8 cellular contexts compared by ENCODE assay signal in genomic region chr17:75109047-75109406, GRCh38. TPM values are rescaled to one million over a fixed set of nuclear protein-coding genes. Genes with fewer than 3 reads are reported as not detected.
DNase-seq lines count a peak whose midpoint lies in the region; ATAC-seq, FAIRE-seq and TF ChIP-seq lines count a peak whose summit lies in the region.

No MANE protein-coding gene starts in this region.

- no peak for TF ChIP-seq EP300 in K562 (IDR thresholded peaks at IDR 0.05; ENCODE audit: low read length)

- H3K9me1 ChIP-seq in K562 (ENCODE audit: control insufficient read depth, insufficient read depth, low read length) = no peaks in the 10 kb centered on the region

- no peaks in the 10 kb centered on the region for H3K36me3 ChIP-seq in left ventricle myocardium inferior
- H3K36me3 ChIP-seq in K562 (ENCODE audit: control insufficient read depth, insufficient read depth, low read length) = peaks cover 9% of the 10 kb centered on the region; the same call in 2 of the 3 replicates
- H3K36me3 ChIP-seq in mesodermal cell (ENCODE audit: control insufficient read depth, insufficient read depth, low read length) = peaks cover 10% of the 10 kb centered on the region

- H3K4me3 ChIP-seq in left ventricle myocardium inferior = peak overlapping the region; percentile 80
- H3K4me3 ChIP-seq in K562 = peak overlapping the region; percentile 71
- peak overlapping the region; percentile 63 for H3K4me3 ChIP-seq in mesodermal cell (ENCODE audit: extremely low read depth, insufficient read depth, low read length, poor library complexity, severe bottlenecking)

- H3K4me2 ChIP-seq in K562 (ENCODE audit: insufficient read depth, low read length) = peak overlapping the region; percentile 98

- FAIRE-seq in K562 (lab: Jason Lieb, UNC) = no peak

- ATAC-seq in Right ventricle myocardium inferior (no peak), K562 (no peak), HG03565 (IDR thresholded peaks at IDR 0.05; ENCODE audit: unreplicated experiment) (no peak)

- no peaks in the 10 kb centered on the region for H4K20me1 ChIP-seq in K562 (replicated peaks; ENCODE audit: control insufficient read depth, insufficient read depth, low read length)

- DNase-seq in left ventricle myocardium inferior (no peak), Right ventricle myocardium inferior (ENCODE audit: missing footprints) (no peak), K562 (ENCODE audit: extremely low read depth in 1 of 4, low spot score in 3 of 4) (no peak), NCI-H526 (lab: John Stamatoyannopoulos, UW) (no peak), cortex of kidney (lab: John Stamatoyannopoulos, UW) (no peak), HCEC 1CT (no peak)

- CTCF ChIA-PET in K562 (lab: Yijun Ruan, JAX; ENCODE audit: low intra/inter-chr PET ratio) = no interaction called here

- H3K27ac ChIP-seq in left ventricle myocardium inferior (replicated peaks) (no peak overlapping the region), K562 (ENCODE audit: extremely low read depth, low read depth, low read length) (no peak overlapping the region), mesodermal cell (ENCODE audit: low read depth, low read length, severe bottlenecking) (no peak overlapping the region)

- no peak for TF ChIP-seq RAD21 in K562 (CRISPR knock-in tag; conservative IDR thresholded peaks at IDR 0.05 in 1 of 2, IDR thresholded peaks at IDR 0.05 in 1 of 2)

- in situ Hi-C loops in K562 (cut with MboI) = no loop called here

- no peak for TF ChIP-seq POLR2A in K562 (conservative IDR thresholded peaks at IDR 0.05)

- peak overlapping the region; percentile 94 for H2AFZ ChIP-seq in K562 (ENCODE audit: low read depth, low read length)

- H3K9ac ChIP-seq in K562 (ENCODE audit: insufficient read depth in 1 of 2, low read depth in 2 of 2, low read length in 2 of 2) = peak overlapping the region; percentile 84 to 99; a peak in 3 of 4 replicates

- BruUV-seq in K562 (replicated peaks; lab: Mats Ljungman, UMichigan) = no TSS peak

- TF ChIP-seq CTCF in left ventricle myocardium inferior (IDR thresholded peaks at IDR 0.05; ENCODE audit: borderline replicate concordance) (no peak), K562 (IDR thresholded peaks at IDR 0.05 in 2 of 3, conservative IDR thresholded peaks at IDR 0.05 in 1 of 3; ENCODE audit: insufficient read depth in 2 of 3, low read depth in 1 of 3, low read length in 3 of 3) (no peak)

- peaks cover 29% of the 10 kb centered on the region for H3K79me2 ChIP-seq in K562 (ENCODE audit: control insufficient read depth, insufficient read depth, low read length)

- intact Hi-C loops in left ventricle myocardium inferior (cut with micrococcal nuclease) (no loop called here), Right ventricle myocardium inferior (cut with DNase I) (loop anchor here (5.0 kb wide), 1 partner anchor 147 kb away; no protein-coding TSS in a partner anchor), K562 (cut with micrococcal nuclease) (loop anchor here (5.0 kb wide), 1 partner anchor 37 kb away; no protein-coding TSS in a partner anchor)

- WGBS in K562 (ENCODE audit: insufficient coverage, low coverage, missing lambda C conversion rate) = 56% methylated on average over 17 of the region's 22 CpGs
- 26 to 37% methylated on average over 20 to 21 of the region's 22 CpGs for WGBS in mesodermal cell (ENCODE audit: insufficient coverage in 2 of 2), 2 experiments

- no peaks in the 10 kb centered on the region for H3K27me3 ChIP-seq in left ventricle myocardium inferior (ENCODE audit: low read depth)
- no peaks in the 10 kb centered on the region for H3K27me3 ChIP-seq in K562 (ENCODE audit: control insufficient read depth in 2 of 2, insufficient read depth in 2 of 2, low read length in 2 of 2)

- H3K9me3 ChIP-seq in left ventricle myocardium inferior (replicated peaks) = no peaks in the 10 kb centered on the region
- H3K9me3 ChIP-seq in K562 (replicated peaks; ENCODE audit: control insufficient read depth, insufficient read depth, low read depth, low read length) = no peaks in the 10 kb centered on the region
- H3K9me3 ChIP-seq in mesodermal cell (ENCODE audit: control insufficient read depth, low read length) = no peaks in the 10 kb centered on the region

- POLR2A ChIA-PET in K562 (lab: Yijun Ruan, JAX) = interaction anchor here (0.6 to 3.9 kb wide), 15 partner anchors 10 to 204 kb away, joined by 3 to 38 read pairs (median 3); no protein-coding TSS in a partner anchor

- peaks cover 45% of the 10 kb centered on the region for H3K4me1 ChIP-seq in left ventricle myocardium inferior
- H3K4me1 ChIP-seq in K562 (replicated peaks in 1 of 2; ENCODE audit: control insufficient read depth in 2 of 2, insufficient read depth in 2 of 2, low read length in 2 of 2) = peaks cover 5 to 28% of the 10 kb centered on the region in 2 experiments; a peak in 4 of 5 replicates
- no peaks in the 10 kb centered on the region for H3K4me1 ChIP-seq in mesodermal cell (ENCODE audit: control insufficient read depth, insufficient read depth, low read length, poor library complexity, severe bottlenecking)

RNA-seq across cellular contexts. Expression of gene ARMC7, which starts 0.7 kb away (rescaled TPM):
- total RNA-seq in left ventricle myocardium inferior (6.2 TPM), Right ventricle myocardium inferior (6.4 TPM), K562 (2014; rRNA removed) (5.9 and 10.2 TPM in 2 replicates), K562 (2014; rRNA removed; fragmentation: Illumina TruSeq; extraction: Trizol) (4.1 and 5.1 TPM in 2 replicates), K562 (2015; rRNA removed; fragmentation: Illumina TruSeq; extraction: Trizol) (9.5 and 10.1 TPM in 2 replicates), K562 (2021) (15.2 TPM in 2 replicates)
- 16.9 and 36.5 TPM in 2 replicates for total RNA-seq in K562 (2011; cell fraction: chromatin; rRNA removed; ENCODE audit: low replicate concordance)
- 20.5 and 25.8 TPM in 2 replicates for total RNA-seq in K562 (2011; cell fraction: nucleolus; rRNA removed)
- 16.9 and 19.5 TPM in 2 replicates for total RNA-seq in K562 (2011; cell fraction: nucleoplasm; rRNA removed)
- polyA plus RNA-seq in K562 (2011; rRNA removed) (3.9 and 8.0 TPM in 2 replicates), K562 (2014; fragmentation: Illumina TruSeq; extraction: Trizol) (8.7 and 12.7 TPM in 2 replicates), K562 (2014; fragmentation: Nextera tagmentation; extraction: Ambion mirVana) (1 to 10 TPM; 1.4 to 2.8 TPM), K562 (2014; rRNA removed) (5.9 and 8.9 TPM in 2 replicates)
- polyA plus RNA-seq in K562 (2011; cell fraction: cytosol; rRNA removed) = 9.1 and 13.1 TPM in 2 replicates
- polyA plus RNA-seq in K562 (2011; cell fraction: nucleus; rRNA removed) = 8.4 and 8.7 TPM in 2 replicates
- 15.4 and 16.8 TPM in 2 replicates for polyA plus RNA-seq in K562 (2012)
- polyA minus RNA-seq in K562 (2011; rRNA and poly(A)+ RNA removed) = 8.0 and 8.3 TPM in 2 replicates
- polyA minus RNA-seq in K562 (2011; cell fraction: cytosol; rRNA and poly(A)+ RNA removed) = 8.3 and 9.9 TPM in 2 replicates
- 6.9 and 11.7 TPM in 2 replicates for polyA minus RNA-seq in K562 (2011; cell fraction: nucleus; rRNA and poly(A)+ RNA removed)
- polyA plus RNA-seq in mesodermal cell (2013, experiment 1 of 2) = 10.1 TPM
- polyA plus RNA-seq in mesodermal cell (2013, experiment 2 of 2) = 10.2 TPM

RNA-seq across cellular contexts. Expression of gene SLC16A5, which starts 21.3 kb away (rescaled TPM):
- 8.4 TPM for total RNA-seq in left ventricle myocardium inferior
- total RNA-seq in Right ventricle myocardium inferior = 7.1 TPM
- total RNA-seq in K562 (2011; cell fraction: chromatin; rRNA removed; ENCODE audit: low replicate concordance) = 3.1 and 9.9 TPM in 2 replicates
- 6.2 and 7.8 TPM in 2 replicates for total RNA-seq in K562 (2011; cell fraction: nucleolus; rRNA removed)
- total RNA-seq in K562 (2011; cell fraction: nucleoplasm; rRNA removed) = 3.5 and 5.4 TPM in 2 replicates
- total RNA-seq in K562 (2014; rRNA removed) = 0.65 and 1.1 TPM in 2 replicates
- total RNA-seq in K562 (2014; rRNA removed; fragmentation: Illumina TruSeq; extraction: Trizol) = 0.64 and 0.65 TPM in 2 replicates
- total RNA-seq in K562 (2015; rRNA removed; fragmentation: Illumina TruSeq; extraction: Trizol) = 0.33 and 0.75 TPM in 2 replicates
- 2.6 and 3.1 TPM in 2 replicates for total RNA-seq in K562 (2021)
- polyA plus RNA-seq in K562 (2011; rRNA removed) = 1.2 and 1.8 TPM in 2 replicates
- polyA plus RNA-seq in K562 (2011; cell fraction: cytosol; rRNA removed) = 2.0 and 4.5 TPM in 2 replicates
- 8.3 and 12.8 TPM in 2 replicates for polyA plus RNA-seq in K562 (2011; cell fraction: nucleus; rRNA removed)
- polyA plus RNA-seq in K562 (2012) = 1.1 and 4.0 TPM in 2 replicates
- polyA plus RNA-seq in K562 (2014; fragmentation: Illumina TruSeq; extraction: Trizol) = 0.91 and 1.8 TPM in 2 replicates
- under 1 TPM; 0.06 to 0.11 TPM for polyA plus RNA-seq in K562 (2014; fragmentation: Nextera tagmentation; extraction: Ambion mirVana)
- polyA plus RNA-seq in K562 (2014; rRNA removed) = 1.8 and 2.4 TPM in 2 replicates
- polyA minus RNA-seq in K562 (2011; rRNA and poly(A)+ RNA removed) = 0.63 and 0.88 TPM in 2 replicates
- 2.2 and 2.7 TPM in 2 replicates for polyA minus RNA-seq in K562 (2011; cell fraction: cytosol; rRNA and poly(A)+ RNA removed)
- polyA minus RNA-seq in K562 (2011; cell fraction: nucleus; rRNA and poly(A)+ RNA removed) = 2.2 and 2.4 TPM in 2 replicates
- 20.1 TPM for polyA plus RNA-seq in mesodermal cell (2013, experiment 1 of 2)
- polyA plus RNA-seq in mesodermal cell (2013, experiment 2 of 2) = 19.1 TPM

RNA-seq across cellular contexts. Expression of gene NT5C, which starts 22.5 kb away (rescaled TPM):
- 25.9 TPM for total RNA-seq in left ventricle myocardium inferior
- 24.6 TPM for total RNA-seq in Right ventricle myocardium inferior
- 23.9 and 63.5 TPM in 2 replicates for total RNA-seq in K562 (2011; cell fraction: chromatin; rRNA removed; ENCODE audit: low replicate concordance)
- total RNA-seq in K562 (2011; cell fraction: nucleolus; rRNA removed) = 83.5 and 103 TPM in 2 replicates
- total RNA-seq in K562 (2011; cell fraction: nucleoplasm; rRNA removed) = 34.3 and 56.2 TPM in 2 replicates
- 150 and 205 TPM in 2 replicates for total RNA-seq in K562 (2014; rRNA removed)
- 21.5 and 31.6 TPM in 2 replicates for total RNA-seq in K562 (2014; rRNA removed; fragmentation: Illumina TruSeq; extraction: Trizol)
- 55.3 and 56.6 TPM in 2 replicates for total RNA-seq in K562 (2015; rRNA removed; fragmentation: Illumina TruSeq; extraction: Trizol)
- total RNA-seq in K562 (2021) = 94.3 and 95.0 TPM in 2 replicates
- polyA plus RNA-seq in K562 (2011; rRNA removed) = 45.0 and 55.6 TPM in 2 replicates
- 71.8 and 135 TPM in 2 replicates for polyA plus RNA-seq in K562 (2011; cell fraction: cytosol; rRNA removed)
- 170 and 227 TPM in 2 replicates for polyA plus RNA-seq in K562 (2011; cell fraction: nucleus; rRNA removed)
- polyA plus RNA-seq in K562 (2012) = 54.2 and 75.4 TPM in 2 replicates
- 31.0 and 40.2 TPM in 2 replicates for polyA plus RNA-seq in K562 (2014; fragmentation: Illumina TruSeq; extraction: Trizol)
- 1 to 10 TPM; 2.9 to 5.0 TPM for polyA plus RNA-seq in K562 (2014; fragmentation: Nextera tagmentation; extraction: Ambion mirVana)
- polyA plus RNA-seq in K562 (2014; rRNA removed) = 167 and 175 TPM in 2 replicates
- 6.2 and 7.8 TPM in 2 replicates for polyA minus RNA-seq in K562 (2011; rRNA and poly(A)+ RNA removed)
- 10.3 and 17.4 TPM in 2 replicates for polyA minus RNA-seq in K562 (2011; cell fraction: cytosol; rRNA and poly(A)+ RNA removed)
- 41.6 and 46.9 TPM in 2 replicates for polyA minus RNA-seq in K562 (2011; cell fraction: nucleus; rRNA and poly(A)+ RNA removed)
- polyA plus RNA-seq in mesodermal cell (2013, experiment 1 of 2) = 51.3 TPM
- 43.2 TPM for polyA plus RNA-seq in mesodermal cell (2013, experiment 2 of 2)

RNA-seq across cellular contexts. Expression of gene JPT1, which starts 45.3 kb away (rescaled TPM):
- total RNA-seq in left ventricle myocardium inferior = 13.8 TPM
- 17.1 TPM for total RNA-seq in Right ventricle myocardium inferior
- 60.0 and 81.0 TPM in 2 replicates for total RNA-seq in K562 (2011; cell fraction: chromatin; rRNA removed; ENCODE audit: low replicate concordance)
- 77.1 and 90.4 TPM in 2 replicates for total RNA-seq in K562 (2011; cell fraction: nucleolus; rRNA removed)
- 68.9 and 75.0 TPM in 2 replicates for total RNA-seq in K562 (2011; cell fraction: nucleoplasm; rRNA removed)
- 131 and 132 TPM in 2 replicates for total RNA-seq in K562 (2014; rRNA removed)
- total RNA-seq in K562 (2014; rRNA removed; fragmentation: Illumina TruSeq; extraction: Trizol) = 168 and 185 TPM in 2 replicates
- total RNA-seq in K562 (2015; rRNA removed; fragmentation: Illumina TruSeq; extraction: Trizol) = 290 and 292 TPM in 2 replicates
- 243 and 245 TPM in 2 replicates for total RNA-seq in K562 (2021)
- 54.0 and 56.7 TPM in 2 replicates for polyA plus RNA-seq in K562 (2011; rRNA removed)
- polyA plus RNA-seq in K562 (2011; cell fraction: cytosol; rRNA removed) = 112 and 122 TPM in 2 replicates
- polyA plus RNA-seq in K562 (2011; cell fraction: nucleus; rRNA removed) = 68.8 and 82.6 TPM in 2 replicates
- polyA plus RNA-seq in K562 (2012) = 165 and 353 TPM in 2 replicates
- polyA plus RNA-seq in K562 (2014; fragmentation: Illumina TruSeq; extraction: Trizol) = 276 and 277 TPM in 2 replicates
- 10 to 100 TPM; 67.8 to 77.7 TPM for polyA plus RNA-seq in K562 (2014; fragmentation: Nextera tagmentation; extraction: Ambion mirVana)
- 144 and 237 TPM in 2 replicates for polyA plus RNA-seq in K562 (2014; rRNA removed)
- polyA minus RNA-seq in K562 (2011; rRNA and poly(A)+ RNA removed) = 46.8 and 55.1 TPM in 2 replicates
- polyA minus RNA-seq in K562 (2011; cell fraction: cytosol; rRNA and poly(A)+ RNA removed) = 131 and 146 TPM in 2 replicates
- polyA minus RNA-seq in K562 (2011; cell fraction: nucleus; rRNA and poly(A)+ RNA removed) = 35.1 and 49.8 TPM in 2 replicates
- polyA plus RNA-seq in mesodermal cell (2013, experiment 1 of 2) = 232 TPM
- 214 TPM for polyA plus RNA-seq in mesodermal cell (2013, experiment 2 of 2)
